ENCODE assay signal across 8 cellular contexts in the genomic region with DNA sequence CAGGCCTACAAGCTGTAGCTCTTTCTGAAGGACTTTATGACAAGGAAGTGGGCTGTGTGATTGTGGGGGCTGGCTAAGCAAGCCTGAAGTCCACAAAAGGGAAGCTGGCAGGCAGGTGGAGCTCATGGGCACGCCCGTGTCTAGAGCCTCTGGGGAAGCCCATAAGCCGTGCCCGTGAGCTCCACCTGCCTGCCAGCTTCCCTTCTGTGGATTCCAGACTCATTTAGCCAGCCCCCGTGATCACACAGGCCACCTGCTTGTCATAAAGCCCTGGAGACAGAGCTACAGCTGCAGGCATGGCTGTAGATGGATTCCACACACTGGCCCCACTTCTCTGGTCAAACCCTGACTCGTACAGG. TPM values are rescaled to one million over a fixed set of nuclear protein-coding genes. Genes with fewer than 3 reads are reported as not detected.
A peak's percentile ranks its signal among the peaks of the same experiment; 100 is the strongest.
DNase-seq lines count a peak whose midpoint lies in the region; ATAC-seq, FAIRE-seq and TF ChIP-seq lines count a peak whose summit lies in the region.

No MANE protein-coding gene starts in this region.

- CTCF ChIA-PET in naive thymus-derived CD4-positive, alpha-beta T cell (lab: Charles Lee), result interaction anchor here (0.6 to 6.8 kb wide), 27 partner anchors 10 to 369 kb away, joined by 3 to 117 read pairs (median 6); a partner anchor contains a TSS

- H3K9ac ChIP-seq in Loucy (ENCODE audit: low read depth, low read length, poor library complexity, severe bottlenecking) (peak overlapping the region; percentile 84), astrocyte (ENCODE audit: low read length) (no peak overlapping the region)

- H3K27me3 ChIP-seq in Loucy (ENCODE audit: insufficient read depth, low read length, poor library complexity, severe bottlenecking) (no peaks in the 10 kb centered on the region), astrocyte (ENCODE audit: insufficient read depth, low read length) (peaks cover 5% of the 10 kb centered on the region)
- H3K27me3 ChIP-seq in naive thymus-derived CD4-positive, alpha-beta T cell (ENCODE audit: control insufficient read depth in 2 of 2, insufficient read depth in 2 of 2, low read length in 2 of 2), result no peaks in the 10 kb centered on the region

- H4K20me1 ChIP-seq in Loucy (ENCODE audit: insufficient read depth, low read length, poor library complexity, severe bottlenecking) (no peaks in the 10 kb centered on the region), astrocyte (ENCODE audit: insufficient read depth, low read length) (no peaks in the 10 kb centered on the region)

- peaks cover 1% of the 10 kb centered on the region for H3K9me3 Mint-ChIP-seq in astrocyte (ENCODE audit: unreplicated experiment)
- H3K9me3 Mint-ChIP-seq in naive thymus-derived CD4-positive, alpha-beta T cell, result peaks cover 0 to 4% (median 0%) of the 10 kb centered on the region in 11 donors

- H3F3A ChIP-seq in Loucy (ENCODE audit: low read depth), result peaks cover 16% of the 10 kb centered on the region; the same call in 1 of the 2 replicates

- no peaks in the 10 kb centered on the region for H3K36me3 Mint-ChIP-seq in astrocyte (ENCODE audit: low read depth, unreplicated experiment)
- no peaks in the 10 kb centered on the region for H3K36me3 Mint-ChIP-seq in naive thymus-derived CD4-positive, alpha-beta T cell

- H3K4me1 ChIP-seq in Loucy (ENCODE audit: insufficient read depth, low read length, poor library complexity, severe bottlenecking) (peaks cover 47% of the 10 kb centered on the region), astrocyte (ENCODE audit: insufficient read depth, low read length) (peaks cover 5% of the 10 kb centered on the region)
- H3K4me1 ChIP-seq in naive thymus-derived CD4-positive, alpha-beta T cell (ENCODE audit: control insufficient read depth in 2 of 2, insufficient read depth in 2 of 2, low read length in 2 of 2), result peaks cover 26 to 33% of the 10 kb centered on the region in 2 donors

- H3K27ac ChIP-seq in astrocyte (ENCODE audit: low read depth, low read length), result no peak overlapping the region
- H3K27ac ChIP-seq in naive thymus-derived CD4-positive, alpha-beta T cell (ENCODE audit: low read depth, low read length), result peak overlapping the region; percentile 75

- peak overlapping the region; percentile 67 for H3K4me3 ChIP-seq in Loucy (ENCODE audit: low read length, poor library complexity, severe bottlenecking)
- no peak overlapping the region for H3K4me3 ChIP-seq in astrocyte (ENCODE audit: insufficient read depth, low read depth, low read length)
- peak overlapping the region; percentile 41 for H3K4me3 ChIP-seq in naive thymus-derived CD4-positive, alpha-beta T cell (ENCODE audit: low read length)

- peak; percentile 85 for ATAC-seq in naive thymus-derived CD4-positive, alpha-beta T cell
- ATAC-seq in HG02852 (IDR thresholded peaks at IDR 0.05; ENCODE audit: unreplicated experiment), result no peak

- DNase-seq in COLO668 (lab: John Stamatoyannopoulos, UW; ENCODE audit: unreplicated experiment), result peak; percentile 87
- DNase-seq in T follicular helper cell (ENCODE audit: low read depth), result peak; percentile 43
- no peak for DNase-seq in astrocyte (ENCODE audit: low read depth)
- peak in 7 of 9 donors; percentile 54 to 71 (median 65) for DNase-seq in naive thymus-derived CD4-positive, alpha-beta T cell
- no peak for DNase-seq in putamen (ENCODE audit: low spot score)
- DNase-seq in cerebellar nuclear complex (lab: John Stamatoyannopoulos, UW), result no peak

- H3K36me3 ChIP-seq in Loucy (ENCODE audit: insufficient read depth, low read length), result no peaks in the 10 kb centered on the region
- no peaks in the 10 kb centered on the region for H3K36me3 ChIP-seq in astrocyte (ENCODE audit: insufficient read depth, low read length)
- H3K36me3 ChIP-seq in naive thymus-derived CD4-positive, alpha-beta T cell (ENCODE audit: control insufficient read depth in 2 of 3, insufficient read depth in 3 of 3, low read length in 3 of 3), result no peaks in the 10 kb centered on the region

- no peak for FAIRE-seq in astrocyte (lab: Jason Lieb, UNC)

- no peak overlapping the region for H3K4me3 Mint-ChIP-seq in astrocyte (ENCODE audit: unreplicated experiment)
- peak overlapping the region; percentile 68 to 87 (median 84) for H3K4me3 Mint-ChIP-seq in naive thymus-derived CD4-positive, alpha-beta T cell

- H3K27me3 Mint-ChIP-seq in astrocyte (ENCODE audit: low read depth, unreplicated experiment), result peaks cover 2% of the 10 kb centered on the region
- H3K27me3 Mint-ChIP-seq in naive thymus-derived CD4-positive, alpha-beta T cell, result no peaks in the 10 kb centered on the region

- no peaks in the 10 kb centered on the region for H3K79me2 ChIP-seq in Loucy (ENCODE audit: insufficient read depth, low read length)
- no peaks in the 10 kb centered on the region for H3K79me2 ChIP-seq in astrocyte (ENCODE audit: insufficient read depth, low read length)

- H3K4me2 ChIP-seq in Loucy (ENCODE audit: low read depth, low read length, poor library complexity, severe bottlenecking) (peak overlapping the region; percentile 80), astrocyte (ENCODE audit: low read length) (no peak overlapping the region)

- H2AFZ ChIP-seq in Loucy (ENCODE audit: low read length), result no peak overlapping the region
- no peak overlapping the region for H2AFZ ChIP-seq in astrocyte (ENCODE audit: low read depth, low read length)

- peak; percentile 49 for TF ChIP-seq CTCF in Loucy (conservative IDR thresholded peaks at IDR 0.05; ENCODE audit: low read length)
- TF ChIP-seq CTCF in astrocyte (IDR thresholded peaks at IDR 0.05; ENCODE audit: insufficient read depth, low read depth, low read length), result no peak

- POLR2A ChIA-PET in naive thymus-derived CD4-positive, alpha-beta T cell (lab: Charles Lee), result interaction anchor here (0.9 to 12.0 kb wide), 24 partner anchors 9 to 300 kb away, joined by 3 to 236 read pairs (median 6); a partner anchor contains a TSS

- no peaks in the 10 kb centered on the region for H3K9me3 ChIP-seq in Loucy (ENCODE audit: insufficient read depth, low read depth, low read length)
- H3K9me3 ChIP-seq in astrocyte (ENCODE audit: insufficient read depth, low read depth, low read length), result peaks cover 2% of the 10 kb centered on the region
- no peaks in the 10 kb centered on the region for H3K9me3 ChIP-seq in naive thymus-derived CD4-positive, alpha-beta T cell (ENCODE audit: control insufficient read depth in 2 of 3, low read length in 3 of 3)

- no peaks in the 10 kb centered on the region for H3K9me2 ChIP-seq in Loucy (replicated peaks; ENCODE audit: low read depth, low read length)

- H3K4me1 Mint-ChIP-seq in astrocyte (ENCODE audit: low read depth, unreplicated experiment), result peaks cover 14% of the 10 kb centered on the region
- H3K4me1 Mint-ChIP-seq in naive thymus-derived CD4-positive, alpha-beta T cell, result peaks cover 31 to 66% (median 48%) of the 10 kb centered on the region in 7 donors

- intact Hi-C loops in naive thymus-derived CD4-positive, alpha-beta T cell (cut with micrococcal nuclease), result loop anchor here (1.0 to 2.0 kb wide), 8 partner anchors 11 to 229 kb away; a partner anchor contains a TSS

- H3K27ac Mint-ChIP-seq in astrocyte (ENCODE audit: unreplicated experiment), result peak overlapping the region; percentile 88
- peak overlapping the region; percentile 90 to 100 (median 97) for H3K27ac Mint-ChIP-seq in naive thymus-derived CD4-positive, alpha-beta T cell

RNA-seq across cellular contexts. Expression of a gene that starts 15.2 kb away (rescaled TPM):
- total RNA-seq in astrocyte, result not detected in 2 replicates
- total RNA-seq in naive thymus-derived CD4-positive, alpha-beta T cell, result under 1 TPM in 4 of 5 experiments, not detected in 1; 0.07 to 0.24 (median 0.18) TPM
- polyA plus RNA-seq in naive thymus-derived CD4-positive, alpha-beta T cell, result under 1 TPM; 0.24 to 0.27 TPM

RNA-seq across cellular contexts. Expression of a gene that starts 22.5 kb away (rescaled TPM):
- total RNA-seq in astrocyte, result 0.10 and 0.52 TPM in 2 replicates
- total RNA-seq in naive thymus-derived CD4-positive, alpha-beta T cell, result 1 to 10 TPM in 2 of 5 experiments, under 1 TPM in 3; 0.10 to 1.4 (median 0.46) TPM
- under 1 TPM; 0.20 to 0.89 TPM for polyA plus RNA-seq in naive thymus-derived CD4-positive, alpha-beta T cell

RNA-seq across cellular contexts. Expression of a gene that starts 44.2 kb away (rescaled TPM):
- not detected in 2 replicates for total RNA-seq in astrocyte
- 1 to 10 TPM in 1 of 5 experiments, not detected in 4; 2.5 TPM for total RNA-seq in naive thymus-derived CD4-positive, alpha-beta T cell
- polyA plus RNA-seq in naive thymus-derived CD4-positive, alpha-beta T cell, result not detected

Comparison
In these comparisons a context has a peak if more than half of its experiments do, and no peak if none do; other contexts are left out.
1. DNase-seq: peak in COLO668 (single experiment), T follicular helper cell (single experiment) and naive thymus-derived CD4-positive, alpha-beta T cell (7 of 9); none in astrocyte (single experiment), putamen (single experiment) and cerebellar nuclear complex (0 of 2).